ENCODE assay signal across 17 cellular contexts in genomic region chr6:132952998-132953397, GRCh38.
"Had no signal": no experiment of that assay in that cellular context is flagged by ENCODE, and none has a peak within 500 bp of the region (broad histone marks: within the 10 kb centered on the region; RNA-seq: fewer than 3 reads in every experiment).

No MANE protein-coding gene starts in this region.

- H3K9me3 ChIP-seq: gastroesophageal sphincter, left lung, lower lobe of right lung, sigmoid colon had no signal

- H3K4me3 ChIP-seq: gastroesophageal sphincter, left lung, lower lobe of right lung, sigmoid colon, smooth muscle cell had no signal

- H3K27ac ChIP-seq: gastroesophageal sphincter, left lung, lower lobe of right lung, parathyroid adenoma, sigmoid colon had no signal

- H3K27me3 ChIP-seq: gastroesophageal sphincter, sigmoid colon had no signal

- H3K36me3 ChIP-seq: gastroesophageal sphincter, left lung, lower lobe of right lung, sigmoid colon had no signal

- FAIRE-seq: endometrium, keratinocyte had no signal

- H3K4me1 ChIP-seq: gastroesophageal sphincter, left lung, lower lobe of right lung, parathyroid adenoma, sigmoid colon had no signal

- DNase-seq: effector memory CD4-positive, alpha-beta T cell; glutamatergic neuron; immature natural killer cell; left lung; lower lobe of right lung; naive B cell; nephron progenitor cell; sigmoid colon; stimulated activated CD4-positive, alpha-beta T cell treated with anti-CD3 and anti-CD28 coated beads, Interleukin-2, amount 100 ng/mL, for 48 hours; stimulated activated naive CD4-positive, alpha-beta T cell treated with Interleukin-2 at 50 U/mL for 16 hours; trophoblast cell had no signal

- ATAC-seq: esophagus mucosa, gastroesophageal sphincter, left lung, lower lobe of right lung had no signal
